In genomic region chr4:48127882-48128394, GRCh38 we compare ENCODE assay signal across 8 cellular contexts. TPM values are rescaled to one million over a fixed set of nuclear protein-coding genes. Genes with fewer than 3 reads are reported as not detected.
DNase-seq lines count a peak whose midpoint lies in the region; ATAC-seq and TF ChIP-seq lines count a peak whose summit lies in the region.

No MANE protein-coding gene starts in this region.

- H3K4me3 Mint-ChIP-seq in nephron = no peak overlapping the region

- WGBS in esophagus muscularis mucosa = 7% methylated on average over 10 of the region's 10 CpGs
- WGBS in stomach, 5 donors = 10 to 23% (median 18%) methylated on average over 10 of the region's 10 CpGs

- POLR2A ChIA-PET in OCI-LY7 (lab: Charles Lee) = interaction anchor here (0.6 to 1.5 kb wide), 6 partner anchors 9 to 212 kb away, joined by 3 to 5 read pairs (median 3); no protein-coding TSS in a partner anchor

- CTCF ChIA-PET in OCI-LY7 (lab: Charles Lee; ENCODE audit: unreplicated experiment) = interaction anchor here (0.5 kb wide), 1 partner anchor 90 kb away, joined by 3 read pairs; no protein-coding TSS in a partner anchor

- H3K4me1 Mint-ChIP-seq in nephron = peaks cover 17% of the 10 kb centered on the region

- TF ChIP-seq CTCF in OCI-LY7 (conservative IDR thresholded peaks at IDR 0.05; ENCODE audit: low read length) (peak; percentile 82), esophagus muscularis mucosa (IDR thresholded peaks at IDR 0.05) (peak; percentile 29 to 50 (median 39)), nephron (IDR thresholded peaks at IDR 0.05; ENCODE audit: unreplicated experiment in 3 of 3) (peak; percentile 30 to 45 (median 33)), stomach (IDR thresholded peaks at IDR 0.05) (peak in 4 of 7 experiments; percentile 20 to 52 (median 34))

- H3K9me2 ChIP-seq in OCI-LY7 (ENCODE audit: insufficient read depth, low read length) = no peaks in the 10 kb centered on the region

- no peak for TF ChIP-seq EP300 in esophagus muscularis mucosa (IDR thresholded peaks at IDR 0.05)
- TF ChIP-seq EP300 in stomach (IDR thresholded peaks at IDR 0.05) = no peak

- no peaks in the 10 kb centered on the region for H3K9me3 Mint-ChIP-seq in nephron

- DNase-seq in CD1c-positive myeloid dendritic cell (ENCODE audit: extremely low spot score) = peak; percentile 84
- DNase-seq in OCI-LY7 (ENCODE audit: low spot score) = peak; percentile 65
- peak; percentile 56 for DNase-seq in activated T-cell treated with anti-CD3 and anti-CD28 coated beads for 1 hour (ENCODE audit: low read depth)
- DNase-seq in esophagus muscularis mucosa (ENCODE audit: extremely low spot score) = no peak
- DNase-seq in stomach = peak; percentile 57

- peak overlapping the region in 2 of 3 experiments; percentile 5 to 20 for H3K27ac Mint-ChIP-seq in nephron

- H3K4me3 ChIP-seq in OCI-LY7 (ENCODE audit: low read depth, low read length, poor library complexity, severe bottlenecking) (no peak overlapping the region), esophagus muscularis mucosa (peak overlapping the region; percentile 2 to 46 (median 37)), stomach (peak overlapping the region in 3 of 4 donors; percentile 9 to 28 (median 24))

- no peak for TF ChIP-seq POLR2A in esophagus muscularis mucosa (IDR thresholded peaks at IDR 0.05; ENCODE audit: low read depth)
- no peak for TF ChIP-seq POLR2A in stomach (IDR thresholded peaks at IDR 0.05)

- H2AFZ ChIP-seq in OCI-LY7 (ENCODE audit: low read length) = no peak overlapping the region

- BruUV-seq in OCI-LY7 (replicated peaks; lab: Mats Ljungman, UMichigan) = no TSS peak

- H3K4me1 ChIP-seq in OCI-LY7 (ENCODE audit: insufficient read depth, low read length, poor library complexity, severe bottlenecking) = no peaks in the 10 kb centered on the region
- peaks cover 12 to 16% (median 13%) of the 10 kb centered on the region in 4 donors for H3K4me1 ChIP-seq in esophagus muscularis mucosa
- peaks cover 0 to 29% (median 23%) of the 10 kb centered on the region in 4 donors for H3K4me1 ChIP-seq in stomach

- no peak overlapping the region for H3K4me2 ChIP-seq in OCI-LY7 (ENCODE audit: low read length)

- H3K36me3 ChIP-seq in OCI-LY7 (ENCODE audit: insufficient read depth, low read length) (no peaks in the 10 kb centered on the region), esophagus muscularis mucosa (no peaks in the 10 kb centered on the region), stomach (no peaks in the 10 kb centered on the region)

- H3K27ac ChIP-seq in OCI-LY7 (ENCODE audit: low read depth, low read length, poor library complexity, severe bottlenecking) = no peak overlapping the region
- H3K27ac ChIP-seq in esophagus muscularis mucosa (replicated peaks in 1 of 4) = no peak overlapping the region
- peak overlapping the region in 2 of 5 donors; percentile 9 to 51 for H3K27ac ChIP-seq in stomach

- peaks cover 3% of the 10 kb centered on the region for H3K27me3 Mint-ChIP-seq in nephron (ENCODE audit: low read depth)

- no peaks in the 10 kb centered on the region for H3K79me2 ChIP-seq in OCI-LY7 (ENCODE audit: insufficient read depth, low read depth, low read length)

- H3K27me3 ChIP-seq in esophagus muscularis mucosa (peaks cover 0 to 7% (median 0%) of the 10 kb centered on the region in 4 donors), stomach (no peaks in the 10 kb centered on the region)

- no peaks in the 10 kb centered on the region for H3K36me3 Mint-ChIP-seq in nephron (ENCODE audit: low read depth)

- H4K20me1 ChIP-seq in OCI-LY7 (ENCODE audit: insufficient read depth, low read length) = no peaks in the 10 kb centered on the region

- ATAC-seq in GM19397 (IDR thresholded peaks at IDR 0.05; ENCODE audit: unreplicated experiment) = peak; percentile 84
- ATAC-seq in HG03460 (IDR thresholded peaks at IDR 0.05; ENCODE audit: unreplicated experiment) = peak; percentile 86

- intact Hi-C loops in OCI-LY7 (cut with micrococcal nuclease; ENCODE audit: unreplicated experiment) = loop anchor here (1.0 to 10.0 kb wide), 2 partner anchors 148 to 837 kb away; no protein-coding TSS in a partner anchor
- intact Hi-C loops in esophagus muscularis mucosa (cut with DNase I) = no loop called here
- intact Hi-C loops in stomach (cut with DNase I; ENCODE audit: low total_unique reads) = no loop called here

- H3K9me3 ChIP-seq in OCI-LY7 (ENCODE audit: low read length) (no peaks in the 10 kb centered on the region), esophagus muscularis mucosa (no peaks in the 10 kb centered on the region), stomach (no peaks in the 10 kb centered on the region)

RNA-seq across cellular contexts. Expression of gene TXK, which starts 6.1 kb away (rescaled TPM):
- not detected in 2 replicates for total RNA-seq in OCI-LY7 (2014; rRNA removed; shearing (Covaris generic))
- total RNA-seq in OCI-LY7 (2022) = 0.11 and 0.41 TPM in 2 replicates
- total RNA-seq in esophagus muscularis mucosa = 1 to 10 TPM in 3 of 4 donors, under 1 TPM in 1; 0.92 to 2.1 (median 1.1) TPM
- total RNA-seq in stomach = 1 to 10 TPM in 4 of 5 donors, not detected in 1; 1.2 to 8.3 (median 4.4) TPM
- under 1 TPM; 0.15 to 0.63 (median 0.37) TPM for polyA plus RNA-seq in stomach
